ENCODE assay signal across 8 cellular contexts in genomic region chr2:38115216-38116012, GRCh38. TPM values are rescaled to one million over a fixed set of nuclear protein-coding genes. Genes with fewer than 3 reads are reported as not detected.
DNase-seq lines count a peak whose midpoint lies in the region; ATAC-seq and TF ChIP-seq lines count a peak whose summit lies in the region.

No MANE protein-coding gene starts in this region.

- peak; percentile 72 for TF ChIP-seq CTCF in GM12801 (IDR thresholded peaks at IDR 0.05; ENCODE audit: extremely low read depth, insufficient read length)
- peak; percentile 100 for TF ChIP-seq CTCF in epithelial cell of proximal tubule (conservative IDR thresholded peaks at IDR 0.05; ENCODE audit: low read depth, low read length)
- TF ChIP-seq CTCF in natural killer cell (IDR thresholded peaks at IDR 0.05), result peak; percentile 79

- H3K4me3 ChIP-seq in epithelial cell of proximal tubule (ENCODE audit: low read depth, low read length), result no peak overlapping the region

- no peak overlapping the region for H3K4me3 Mint-ChIP-seq in activated CD8-positive, alpha-beta memory T cell treated with anti-CD3 and anti-CD28 coated beads, Interleukin-2, amount 10 ng/mL, durations not matched to agents 7 days and 5 days
- no peak overlapping the region for H3K4me3 Mint-ChIP-seq in natural killer cell

- H3K27ac ChIP-seq in substantia nigra (ENCODE audit: low read depth, low read length, poor library complexity, severe bottlenecking), result no peak overlapping the region

- H3K9me3 Mint-ChIP-seq in activated CD8-positive, alpha-beta memory T cell treated with anti-CD3 and anti-CD28 coated beads, Interleukin-2, amount 10 ng/mL, durations not matched to agents 7 days and 5 days (ENCODE audit: low read depth), result no peaks in the 10 kb centered on the region
- H3K9me3 Mint-ChIP-seq in natural killer cell, result no peaks in the 10 kb centered on the region

- no peaks in the 10 kb centered on the region for H3K36me3 Mint-ChIP-seq in activated CD8-positive, alpha-beta memory T cell treated with anti-CD3 and anti-CD28 coated beads, Interleukin-2, amount 10 ng/mL, durations not matched to agents 7 days and 5 days
- H3K36me3 Mint-ChIP-seq in natural killer cell, result no peaks in the 10 kb centered on the region

- peak; percentile 66 for ATAC-seq in activated CD8-positive, alpha-beta memory T cell treated with anti-CD3 and anti-CD28 coated beads, Interleukin-2, amount 10 ng/mL, durations not matched to agents 7 days and 5 days
- ATAC-seq in natural killer cell (peak; percentile 72 to 84 (median 75)), GM19455 (IDR thresholded peaks at IDR 0.05; ENCODE audit: unreplicated experiment) (no peak)

- CTCF ChIA-PET in activated CD8-positive, alpha-beta memory T cell treated with anti-CD3 and anti-CD28 coated beads, Interleukin-2, amount 10 ng/mL, durations not matched to agents 7 days and 5 days (lab: Charles Lee), result interaction anchor here (0.9 to 1.5 kb wide), 6 partner anchors 46 to 736 kb away, joined by 3 to 6 read pairs (median 3); no protein-coding TSS in a partner anchor

- H3K27ac Mint-ChIP-seq in activated CD8-positive, alpha-beta memory T cell treated with anti-CD3 and anti-CD28 coated beads, Interleukin-2, amount 10 ng/mL, durations not matched to agents 7 days and 5 days, result no peak overlapping the region
- no peak overlapping the region for H3K27ac Mint-ChIP-seq in natural killer cell

- peaks cover 3% of the 10 kb centered on the region for H3K4me1 Mint-ChIP-seq in activated CD8-positive, alpha-beta memory T cell treated with anti-CD3 and anti-CD28 coated beads, Interleukin-2, amount 10 ng/mL, durations not matched to agents 7 days and 5 days
- peaks cover 0 to 6% of the 10 kb centered on the region in 2 donors for H3K4me1 Mint-ChIP-seq in natural killer cell

- peak; percentile 68 for DNase-seq in HPDE6-E6E7 (ENCODE audit: extremely low spot score)
- DNase-seq in NOMO-1 (lab: John Stamatoyannopoulos, UW; ENCODE audit: unreplicated experiment in 2 of 2), result peak; percentile 77 to 80
- DNase-seq in activated CD8-positive, alpha-beta memory T cell treated with anti-CD3 and anti-CD28 coated beads, Interleukin-2, amount 10 ng/mL, durations not matched to agents 7 days and 5 days, result peak; percentile 83
- DNase-seq in epithelial cell of proximal tubule (ENCODE audit: low read depth), result no peak
- DNase-seq in natural killer cell, result peak; percentile 48
- peak in 27 of 49 donors; percentile 2 to 64 (median 26) for DNase-seq in substantia nigra (lab: John Stamatoyannopoulos, UW)

- intact Hi-C loops in natural killer cell (cut with micrococcal nuclease), result loop anchor here (1.0 to 2.0 kb wide), 2 partner anchors 133 to 719 kb away; no protein-coding TSS in a partner anchor

- peaks cover 40% of the 10 kb centered on the region for H3K27me3 Mint-ChIP-seq in activated CD8-positive, alpha-beta memory T cell treated with anti-CD3 and anti-CD28 coated beads, Interleukin-2, amount 10 ng/mL, durations not matched to agents 7 days and 5 days
- peaks cover 11 to 56% of the 10 kb centered on the region in 2 donors for H3K27me3 Mint-ChIP-seq in natural killer cell (ENCODE audit: low read depth in 2 of 2)

RNA-seq across cellular contexts. Expression of gene CYP1B1, which starts 39.5 kb away (rescaled TPM):
- total RNA-seq in activated CD8-positive, alpha-beta memory T cell treated with anti-CD3 and anti-CD28 coated beads, Interleukin-2, amount 10 ng/mL, durations not matched to agents 7 days and 5 days, result 10 to 100 TPM in 1 of 2 experiments, 1 to 10 TPM in 1; 4.2 to 16.0 TPM
- total RNA-seq in epithelial cell of proximal tubule, result 5.4 and 17.5 TPM in 2 replicates
- 1 to 10 TPM in 2 of 3 donors, not detected in 1; 1.4 to 5.0 TPM for total RNA-seq in natural killer cell
